8 cellular contexts compared by ENCODE assay signal in genomic region chr20:47500082-47500481, GRCh38. TPM values are rescaled to one million over a fixed set of nuclear protein-coding genes. Genes with fewer than 3 reads are reported as not detected.
DNase-seq lines count a peak whose midpoint lies in the region; ATAC-seq, FAIRE-seq and TF ChIP-seq lines count a peak whose summit lies in the region.
"Not testable (repeated sequence)": the region's sequence is repeated elsewhere in the genome, so short reads cannot be mapped to it uniquely, and the experiment has no call there.

No MANE protein-coding gene starts in this region.

- not testable (repeated sequence) for H3K27me3 Mint-ChIP-seq in GM23338 (ENCODE audit: insufficient read depth, low read depth, poor library complexity); activated CD4-positive, alpha-beta T cell treated with anti-CD3 and anti-CD28 coated beads, Interleukin-2, amount 10 ng/mL, durations not matched to agents 7 days and 5 days; activated T-helper 2 cell treated with anti-CD3 and anti-CD28 coated beads, Interferon-gamma antibody, Interleukin-2, Interleukin-4, amounts not matched to agents 10 μg/mL and 5 μg/mL and 100 μg/mL, durations not matched to agents 14 hours and 24 hours and 36 hours (ENCODE audit: low read depth); central memory CD8-positive, alpha-beta T cell; mesothelial cell of epicardium (ENCODE audit: low read depth)

- TF ChIP-seq RAD21 in A549 (conservative IDR thresholded peaks at IDR 0.05 in 1 of 2, IDR thresholded peaks at IDR 0.05 in 1 of 2), result not testable (repeated sequence)

- not testable (repeated sequence) for TF ChIP-seq EP300 in A549 (IDR thresholded peaks at IDR 0.05)

- H3K27ac Mint-ChIP-seq in GM23338; central memory CD8-positive, alpha-beta T cell (ENCODE audit: low read depth): not testable (repeated sequence)
- peak overlapping the region; percentile 99 for H3K27ac Mint-ChIP-seq in activated CD4-positive, alpha-beta T cell treated with anti-CD3 and anti-CD28 coated beads, Interleukin-2, amount 10 ng/mL, durations not matched to agents 7 days and 5 days
- peak overlapping the region; percentile 99 for H3K27ac Mint-ChIP-seq in activated T-helper 2 cell treated with anti-CD3 and anti-CD28 coated beads, Interferon-gamma antibody, Interleukin-2, Interleukin-4, amounts not matched to agents 10 μg/mL and 5 μg/mL and 100 μg/mL, durations not matched to agents 14 hours and 24 hours and 36 hours
- peak overlapping the region; percentile 99 for H3K27ac Mint-ChIP-seq in mesothelial cell of epicardium

- peak overlapping the region; percentile 98 for H3K4me2 ChIP-seq in A549
- not testable (repeated sequence) for H3K4me2 ChIP-seq in GM23338

- H3K79me2 ChIP-seq in GM23338 (replicated peaks; ENCODE audit: insufficient read depth), result peaks cover 29% of the 10 kb centered on the region

- WGBS in A549 (ENCODE audit: missing lambda C conversion rate), result 94% methylated on average over 9 of the region's 9 CpGs

- not testable (repeated sequence) for H3K9me2 ChIP-seq in GM23338 (ENCODE audit: insufficient read depth)

- DNase-seq in A549 (ENCODE audit: low read depth in 1 of 2, low spot score in 1 of 2); GM23338 (ENCODE audit: low spot score); RWPE1 (ENCODE audit: low spot score); activated CD4-positive, alpha-beta T cell treated with anti-CD3 and anti-CD28 coated beads, Interleukin-2, amount 10 ng/mL, durations not matched to agents 7 days and 5 days; activated T-helper 2 cell treated with anti-CD3 and anti-CD28 coated beads, Interferon-gamma antibody, Interleukin-2, Interleukin-4, amounts not matched to agents 10 μg/mL and 5 μg/mL and 100 μg/mL, durations not matched to agents 14 hours and 24 hours and 36 hours (ENCODE audit: low spot score); central memory CD8-positive, alpha-beta T cell (ENCODE audit: low spot score in 2 of 2); mesothelial cell of epicardium (ENCODE audit: low spot score in 2 of 2, unreplicated experiment in 2 of 2); gastrocnemius medialis: not testable (repeated sequence)

- not testable (repeated sequence) for H3F3A ChIP-seq in GM23338 (replicated peaks; ENCODE audit: low read depth)

- POLR2A ChIA-PET in A549 (lab: Yijun Ruan, JAX); RWPE1 (lab: Yijun Ruan, JAX; ENCODE audit: low non-redundant PET); activated CD4-positive, alpha-beta T cell treated with anti-CD3 and anti-CD28 coated beads, Interleukin-2, amount 10 ng/mL, durations not matched to agents 7 days and 5 days (lab: Charles Lee): not testable (repeated sequence)

- not testable (repeated sequence) for TF ChIP-seq POLR2A in A549 (IDR thresholded peaks at IDR 0.05; ENCODE audit: low read length); gastrocnemius medialis (IDR thresholded peaks at IDR 0.05)

- not testable (repeated sequence) for H4K20me1 ChIP-seq in GM23338 (replicated peaks; ENCODE audit: insufficient read depth)

- not testable (repeated sequence) for ATAC-seq in A549; GM23338; central memory CD8-positive, alpha-beta T cell (replicated peaks; ENCODE audit: extremely low read depth, poor library complexity, severe bottlenecking); gastrocnemius medialis

- H3K4me1 Mint-ChIP-seq in GM23338 (peaks cover 25% of the 10 kb centered on the region), mesothelial cell of epicardium (peaks cover 31% of the 10 kb centered on the region)
- peaks cover 45% of the 10 kb centered on the region for H3K4me1 Mint-ChIP-seq in activated CD4-positive, alpha-beta T cell treated with anti-CD3 and anti-CD28 coated beads, Interleukin-2, amount 10 ng/mL, durations not matched to agents 7 days and 5 days
- peaks cover 45% of the 10 kb centered on the region for H3K4me1 Mint-ChIP-seq in activated T-helper 2 cell treated with anti-CD3 and anti-CD28 coated beads, Interferon-gamma antibody, Interleukin-2, Interleukin-4, amounts not matched to agents 10 μg/mL and 5 μg/mL and 100 μg/mL, durations not matched to agents 14 hours and 24 hours and 36 hours (ENCODE audit: low read depth)
- peaks cover 43% of the 10 kb centered on the region for H3K4me1 Mint-ChIP-seq in central memory CD8-positive, alpha-beta T cell

- not testable (repeated sequence) for H3K9me3 ChIP-seq in A549, gastrocnemius medialis

- H3K36me3 Mint-ChIP-seq in GM23338 (ENCODE audit: low read depth); mesothelial cell of epicardium: not testable (repeated sequence)
- peaks cover 13% of the 10 kb centered on the region for H3K36me3 Mint-ChIP-seq in activated CD4-positive, alpha-beta T cell treated with anti-CD3 and anti-CD28 coated beads, Interleukin-2, amount 10 ng/mL, durations not matched to agents 7 days and 5 days (ENCODE audit: low read depth)
- H3K36me3 Mint-ChIP-seq in activated T-helper 2 cell treated with anti-CD3 and anti-CD28 coated beads, Interferon-gamma antibody, Interleukin-2, Interleukin-4, amounts not matched to agents 10 μg/mL and 5 μg/mL and 100 μg/mL, durations not matched to agents 14 hours and 24 hours and 36 hours (ENCODE audit: low read depth), result peaks cover 27% of the 10 kb centered on the region
- H3K36me3 Mint-ChIP-seq in central memory CD8-positive, alpha-beta T cell (ENCODE audit: insufficient read depth), result peaks cover 18% of the 10 kb centered on the region

- not testable (repeated sequence) for TF ChIP-seq CTCF in A549 (IDR thresholded peaks at IDR 0.05); GM23338 (conservative IDR thresholded peaks at IDR 0.05; ENCODE audit: low read depth in 2 of 2); RWPE1 (conservative IDR thresholded peaks at IDR 0.05; ENCODE audit: low read depth); mesothelial cell of epicardium (IDR thresholded peaks at IDR 0.05; ENCODE audit: unreplicated experiment); gastrocnemius medialis (IDR thresholded peaks at IDR 0.05 in 4 of 5, conservative IDR thresholded peaks at IDR 0.05 in 1 of 5)

- intact Hi-C loops in activated T-helper 2 cell treated with anti-CD3 and anti-CD28 coated beads, Interferon-gamma antibody, Interleukin-2, Interleukin-4, amounts not matched to agents 10 μg/mL and 5 μg/mL and 100 μg/mL, durations not matched to agents 14 hours and 24 hours and 36 hours (cut with micrococcal nuclease), result loop anchor here (5.0 to 10.0 kb wide), 4 partner anchors 62 to 305 kb away; partner anchors contain the start of gene ZMYND8
- intact Hi-C loops in gastrocnemius medialis (cut with DNase I; ENCODE audit: low total_unique reads), result loop anchor here (2.0 to 5.0 kb wide), 5 partner anchors 35 to 228 kb away; no protein-coding TSS in a partner anchor

- H3K9me3 Mint-ChIP-seq in GM23338; activated CD4-positive, alpha-beta T cell treated with anti-CD3 and anti-CD28 coated beads, Interleukin-2, amount 10 ng/mL, durations not matched to agents 7 days and 5 days; activated T-helper 2 cell treated with anti-CD3 and anti-CD28 coated beads, Interferon-gamma antibody, Interleukin-2, Interleukin-4, amounts not matched to agents 10 μg/mL and 5 μg/mL and 100 μg/mL, durations not matched to agents 14 hours and 24 hours and 36 hours; central memory CD8-positive, alpha-beta T cell; mesothelial cell of epicardium: not testable (repeated sequence)

- in situ Hi-C loops in gastrocnemius medialis (cut with MboI; ENCODE audit: low sequenced_read_pairs in 4 of 4), result loop anchor here in 3 of 4 donors (10.0 to 25.0 kb wide), 3 partner anchors 65 to 125 kb away; no protein-coding TSS in a partner anchor

- H3K4me1 ChIP-seq in A549, result peaks cover 18% of the 10 kb centered on the region
- peaks cover 21% of the 10 kb centered on the region for H3K4me1 ChIP-seq in GM23338 (ENCODE audit: insufficient read depth)
- H3K4me1 ChIP-seq in gastrocnemius medialis, result peaks cover 19 to 24% of the 10 kb centered on the region in 2 donors

- H3K27ac ChIP-seq in A549 (peak overlapping the region; percentile 91 to 98), RWPE1 (peak overlapping the region; percentile 50), gastrocnemius medialis (peak overlapping the region in 3 of 4 donors; percentile 98)
- H3K27ac ChIP-seq in GM23338 (ENCODE audit: low read depth), result not testable (repeated sequence)

- H3K36me3 ChIP-seq in GM23338 (ENCODE audit: insufficient read depth); gastrocnemius medialis: not testable (repeated sequence)

- CTCF ChIA-PET in A549 (lab: Yijun Ruan, JAX) (interaction anchor here (0.6 to 2.8 kb wide), 5 partner anchors 78 to 304 kb away, joined by 3 to 11 read pairs (median 6); no protein-coding TSS in a partner anchor), RWPE1 (lab: Yijun Ruan, JAX) (interaction anchor here (0.6 to 0.9 kb wide), 2 partner anchors 16 to 87 kb away, joined by 3 read pairs; no protein-coding TSS in a partner anchor)
- CTCF ChIA-PET in activated CD4-positive, alpha-beta T cell treated with anti-CD3 and anti-CD28 coated beads, Interleukin-2, amount 10 ng/mL, durations not matched to agents 7 days and 5 days (lab: Charles Lee), result interaction anchor here (0.6 to 0.7 kb wide), 2 partner anchors 122 to 1323 kb away, joined by 3 read pairs; no protein-coding TSS in a partner anchor

- not testable (repeated sequence) for H2AFZ ChIP-seq in GM23338

- not testable (repeated sequence) for H3K4me3 ChIP-seq in A549, GM23338, gastrocnemius medialis

- FAIRE-seq in A549 (lab: Jason Lieb, UNC), result not testable (repeated sequence)

- peak overlapping the region; percentile 92; the same call in 2 of the 3 replicates for H3K4me3 Mint-ChIP-seq in GM23338
- H3K4me3 Mint-ChIP-seq in activated CD4-positive, alpha-beta T cell treated with anti-CD3 and anti-CD28 coated beads, Interleukin-2, amount 10 ng/mL, durations not matched to agents 7 days and 5 days, result peak overlapping the region; percentile 99
- H3K4me3 Mint-ChIP-seq in activated T-helper 2 cell treated with anti-CD3 and anti-CD28 coated beads, Interferon-gamma antibody, Interleukin-2, Interleukin-4, amounts not matched to agents 10 μg/mL and 5 μg/mL and 100 μg/mL, durations not matched to agents 14 hours and 24 hours and 36 hours (ENCODE audit: low read depth), result peak overlapping the region; percentile 100
- H3K4me3 Mint-ChIP-seq in central memory CD8-positive, alpha-beta T cell, result peak overlapping the region; percentile 98
- H3K4me3 Mint-ChIP-seq in mesothelial cell of epicardium, result peak overlapping the region; percentile 99

- not testable (repeated sequence) for H3K27me3 ChIP-seq in GM23338 (ENCODE audit: insufficient read depth); gastrocnemius medialis

RNA-seq across cellular contexts. Expression of gene NCOA3, which starts 1.6 kb away (rescaled TPM):
- polyA plus RNA-seq in A549 (2011; rRNA removed) (135 and 136 TPM in 2 replicates), A549 (2017; fragmentation: RNase III; extraction: RNeasy Plus Mini Kit Qiagen cat#74134 plus additional on column Dnase treatment) (35.8 to 43.4 TPM (median 42.9 TPM) in 3 replicates), GM23338 (2016; fragmentation: Nextera tagmentation; extraction: Ambion mirVana) (6.6 and 6.7 TPM in 2 replicates)
- polyA plus RNA-seq in A549 (2012; cell fraction: cytosol; rRNA removed), result 27.5 and 35.2 TPM in 2 replicates
- 28.3 and 32.1 TPM in 2 replicates for polyA plus RNA-seq in A549 (2012; cell fraction: nucleus; rRNA removed)
- polyA minus RNA-seq in A549 (2011; rRNA and poly(A)+ RNA removed), result 179 and 198 TPM in 2 replicates
- total RNA-seq in GM23338 (2014; rRNA removed; shearing (Covaris generic)), result 20.6 and 25.8 TPM in 2 replicates
- total RNA-seq in activated CD4-positive, alpha-beta T cell treated with anti-CD3 and anti-CD28 coated beads, Interleukin-2, amount 10 ng/mL, durations not matched to agents 7 days and 5 days, result 10 to 100 TPM; 59.1 to 70.6 TPM
- 119 and 126 TPM in 2 replicates for total RNA-seq in activated T-helper 2 cell treated with anti-CD3 and anti-CD28 coated beads, Interferon-gamma antibody, Interleukin-2, Interleukin-4, amounts not matched to agents 10 μg/mL and 5 μg/mL and 100 μg/mL, durations not matched to agents 14 hours and 24 hours and 36 hours
- total RNA-seq in mesothelial cell of epicardium (45.9 to 49.8 TPM (median 47.1 TPM) in 3 replicates), gastrocnemius medialis (10 to 100 TPM; 52.5 to 86.1 (median 70.1) TPM)
